28 cellular contexts compared by ENCODE assay signal in genomic region chr2:231573096-231573495, GRCh38. TPM values are rescaled to one million over a fixed set of nuclear protein-coding genes. Genes with fewer than 3 reads are reported as not detected.
"Had no signal": no experiment of that assay in that cellular context is flagged by ENCODE, and none has a peak within 500 bp of the region (broad histone marks: within the 10 kb centered on the region; RNA-seq: fewer than 3 reads in every experiment).

No MANE protein-coding gene starts in this region.

- H3K4me1 ChIP-seq: psoas muscle, thyroid gland had no signal

- H3K9me3 Mint-ChIP-seq: activated CD8-positive, alpha-beta T cell treated with anti-CD3 and anti-CD28 coated beads for 36 hours; activated naive CD4-positive, alpha-beta T cell treated with anti-CD3 and anti-CD28 coated beads for 36 hours; activated T-cell treated with anti-CD3 and anti-CD28 coated beads, Interleukin-2, amount 50 U/mL, for 24 hours; activated T-helper 2 cell treated with anti-CD3 and anti-CD28 coated beads, Interferon-gamma antibody, Interleukin-2, Interleukin-4, amounts not matched to agents 10 μg/mL and 5 μg/mL and 100 μg/mL, durations not matched to agents 14 hours and 24 hours and 36 hours; naive B cell had no signal

- H3K36me3 Mint-ChIP-seq: brain, naive B cell had no signal

- H3K27me3 ChIP-seq: dorsolateral prefrontal cortex, ovary, thyroid gland had no signal

- H3K4me3 ChIP-seq: dorsolateral prefrontal cortex, mucosa of descending colon, ovary, psoas muscle, thyroid gland had no signal

- H3K4me3 Mint-ChIP-seq: activated CD8-positive, alpha-beta T cell treated with anti-CD3 and anti-CD28 coated beads for 36 hours; activated naive CD4-positive, alpha-beta T cell treated with anti-CD3 and anti-CD28 coated beads for 36 hours; activated T-cell treated with anti-CD3 and anti-CD28 coated beads, Interleukin-2, amount 50 U/mL, for 24 hours; brain; naive B cell had no signal

- DNase-seq: activated CD4-positive, alpha-beta T cell treated with anti-CD3 and anti-CD28 coated beads for 48 hours; activated CD8-positive, alpha-beta T cell treated with anti-CD3 and anti-CD28 coated beads for 36 hours; activated naive CD4-positive, alpha-beta T cell treated with anti-CD3 and anti-CD28 coated beads for 36 hours; activated T-cell treated with anti-CD3 and anti-CD28 coated beads, Interleukin-2, amount 50 U/mL, for 24 hours; caudate nucleus; dorsolateral prefrontal cortex; foreskin melanocyte; glutamatergic neuron; hippocampal formation; kidney glomerular epithelial cell; left ventricle myocardium superior; mucosa of descending colon; naive B cell; ovary; psoas muscle; right cardiac atrium; stimulated activated CD4-positive, alpha-beta T cell treated with anti-CD3 and anti-CD28 coated beads, Interleukin-2, amount 100 ng/mL, for 24 hours; stimulated activated naive CD4-positive, alpha-beta T cell treated with Interleukin-2 at 50 U/mL for 16 hours; thyroid gland had no signal

- H3K9me3 ChIP-seq: mucosa of descending colon, ovary, psoas muscle, thyroid gland had no signal

- FAIRE-seq: colon, urothelium cell line had no signal

- H3K36me3 ChIP-seq: ovary, thyroid gland had no signal

- H3K27me3 Mint-ChIP-seq: activated CD8-positive, alpha-beta T cell treated with anti-CD3 and anti-CD28 coated beads for 36 hours; activated T-cell treated with anti-CD3 and anti-CD28 coated beads, Interleukin-2, amount 50 U/mL, for 24 hours; naive B cell had no signal

- H3K27ac Mint-ChIP-seq: activated CD8-positive, alpha-beta T cell treated with anti-CD3 and anti-CD28 coated beads for 36 hours; activated naive CD4-positive, alpha-beta T cell treated with anti-CD3 and anti-CD28 coated beads for 36 hours; activated T-cell treated with anti-CD3 and anti-CD28 coated beads, Interleukin-2, amount 50 U/mL, for 24 hours; activated T-helper 2 cell treated with anti-CD3 and anti-CD28 coated beads, Interferon-gamma antibody, Interleukin-2, Interleukin-4, amounts not matched to agents 10 μg/mL and 5 μg/mL and 100 μg/mL, durations not matched to agents 14 hours and 24 hours and 36 hours had no signal

- H3K27ac ChIP-seq: dorsolateral prefrontal cortex, ovary, psoas muscle, thyroid gland had no signal

RNA-seq across cellular contexts. Expression of gene TEX44, which starts 19.6 kb away (rescaled TPM):
- total RNA-seq: activated CD8-positive, alpha-beta T cell treated with anti-CD3 and anti-CD28 coated beads for 36 hours; activated naive CD4-positive, alpha-beta T cell treated with anti-CD3 and anti-CD28 coated beads for 36 hours; activated T-helper 2 cell treated with anti-CD3 and anti-CD28 coated beads, Interferon-gamma antibody, Interleukin-2, Interleukin-4, amounts not matched to agents 10 μg/mL and 5 μg/mL and 100 μg/mL, durations not matched to agents 14 hours and 24 hours and 36 hours; dorsolateral prefrontal cortex; epithelial cell of proximal tubule; fibroblast of lung; left ventricle myocardium superior; mucosa of descending colon; ovary; psoas muscle; right cardiac atrium; skeletal muscle tissue; subcutaneous adipose tissue; T-helper 2 cell treated with Interferon-gamma antibody and Interleukin-4, amounts not matched to agents 100 ng/mL and 5 ng/mL, for 36 hours had no signal
- polyA plus RNA-seq: fibroblast of lung, ovary, psoas muscle, right cardiac atrium had no signal

RNA-seq across cellular contexts. Expression of gene NMUR1, which starts 42.9 kb away (rescaled TPM):
- total RNA-seq: activated naive CD4-positive, alpha-beta T cell treated with anti-CD3 and anti-CD28 coated beads for 36 hours; epithelial cell of proximal tubule; left ventricle myocardium superior had no signal
